Comparison of ENCODE assay signal across 8 cellular contexts in the genomic region with DNA sequence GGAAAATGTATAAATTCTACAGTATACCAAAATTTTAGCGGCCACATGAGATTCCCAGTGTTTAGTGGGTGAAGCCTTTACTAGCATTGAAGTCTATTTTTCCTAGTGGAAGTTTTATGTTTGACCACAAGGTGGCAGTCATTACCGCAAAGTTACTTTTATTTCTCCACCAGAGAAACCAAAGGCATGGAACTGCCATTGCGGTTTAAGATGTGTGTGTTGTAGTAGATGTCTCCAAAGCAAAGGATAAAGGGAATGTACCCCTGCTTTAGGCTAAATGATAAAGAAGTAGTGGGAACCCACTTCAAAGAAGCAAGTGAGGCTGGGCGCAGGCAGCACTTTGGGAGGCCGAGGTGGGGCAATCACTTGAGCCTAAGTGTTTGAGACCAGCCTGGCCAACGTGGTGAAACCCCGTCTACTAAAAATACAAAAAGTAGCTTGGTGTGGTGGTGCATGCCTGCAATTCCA.
DNase-seq lines count a peak whose midpoint lies in the region; ATAC-seq, FAIRE-seq and TF ChIP-seq lines count a peak whose summit lies in the region.

No MANE protein-coding gene starts in this region.

- H3K27ac ChIP-seq in MM.1S (ENCODE audit: low read length) (no peak overlapping the region), RWPE1 (peak overlapping the region; percentile 62), HepG2 (ENCODE audit: extremely low read length, insufficient read depth, low read length) (no peak overlapping the region), tibial artery (no peak overlapping the region)

- FAIRE-seq in HepG2 (lab: Jason Lieb, UNC) = peak; percentile 91

- TF ChIP-seq EP300 in HepG2 (IDR thresholded peaks at IDR 0.05; ENCODE audit: low read depth in 2 of 2, low read length in 2 of 2) = no peak
- TF ChIP-seq EP300 in HepG2 (CRISPR knock-in tag; IDR thresholded peaks at IDR 0.05; ENCODE audit: borderline replicate concordance) = no peak

- H3K9me2 ChIP-seq in MM.1S (replicated peaks; ENCODE audit: insufficient read depth, low read length) = no peaks in the 10 kb centered on the region

- H3K9me3 ChIP-seq in MM.1S (replicated peaks; ENCODE audit: insufficient read depth, low read length) (no peaks in the 10 kb centered on the region), HepG2 (ENCODE audit: low read length) (no peaks in the 10 kb centered on the region), tibial artery (no peaks in the 10 kb centered on the region)

- in situ Hi-C loops in HepG2 (cut with HindIII; ENCODE audit: extremely low pct_ligation_motif_present, low pct_unique_long_range_greater_than_20kb) = loop anchor here (5.0 kb wide), 1 partner anchor 270 kb away; no protein-coding TSS in a partner anchor

- no peaks in the 10 kb centered on the region for H3F3A ChIP-seq in MM.1S (ENCODE audit: insufficient read depth, low read length)

- H3K4me2 ChIP-seq in MM.1S (ENCODE audit: low read depth, low read length) (no peak overlapping the region), HepG2 (ENCODE audit: low read depth, low read length) (no peak overlapping the region)

- CTCF ChIA-PET in RWPE1 (lab: Yijun Ruan, JAX) = interaction anchor here (1.3 to 2.6 kb wide), 2 partner anchors 375 kb away, joined by 3 to 20 read pairs; no protein-coding TSS in a partner anchor
- CTCF ChIA-PET in HepG2 (lab: Yijun Ruan, JAX; ENCODE audit: low intra/inter-chr PET ratio, low total read pairs) = interaction anchor here (0.7 to 3.4 kb wide), 7 partner anchors 14 to 376 kb away, joined by 3 to 26 read pairs (median 4); no protein-coding TSS in a partner anchor

- no peaks in the 10 kb centered on the region for H3K79me2 ChIP-seq in MM.1S (ENCODE audit: low read length)
- no peaks in the 10 kb centered on the region for H3K79me2 ChIP-seq in HepG2 (ENCODE audit: insufficient read depth, low read length)

- POLR2A ChIA-PET in RWPE1 (lab: Yijun Ruan, JAX; ENCODE audit: low non-redundant PET) (no interaction called here), HepG2 (lab: Yijun Ruan, JAX) (interaction anchor here (1.5 kb wide), 1 partner anchor 97 kb away, joined by 3 read pairs; no protein-coding TSS in a partner anchor)

- no peak for TF ChIP-seq POLR2A in HepG2 (IDR thresholded peaks at IDR 0.05; ENCODE audit: insufficient read depth in 1 of 2, low read depth in 2 of 2, low read length in 2 of 2)

- ATAC-seq in HepG2 = peak; percentile 79

- H3K27me3 ChIP-seq in MM.1S (replicated peaks; ENCODE audit: insufficient read depth, low read length) (no peaks in the 10 kb centered on the region), HepG2 (ENCODE audit: control insufficient read depth in 1 of 2, insufficient read depth in 2 of 2, low read length in 2 of 2) (no peaks in the 10 kb centered on the region; a peak in 1 of 5 replicates), tibial artery (no peaks in the 10 kb centered on the region)

- BruUV-seq in HepG2 (replicated peaks; lab: Mats Ljungman, UMichigan) = no TSS peak

- H2AFZ ChIP-seq in MM.1S (ENCODE audit: low read length) = no peak overlapping the region
- H2AFZ ChIP-seq in HepG2 (ENCODE audit: low read length) = no peak overlapping the region

- TF ChIP-seq RAD21 in HepG2 (CRISPR knock-in tag; IDR thresholded peaks at IDR 0.05) = peak; percentile 81

- H4K20me1 ChIP-seq in MM.1S (ENCODE audit: insufficient read depth, low read length) = no peaks in the 10 kb centered on the region
- no peaks in the 10 kb centered on the region for H4K20me1 ChIP-seq in HepG2 (ENCODE audit: insufficient read depth, low read length)

- 52% methylated on average over 7 of the region's 7 CpGs for WGBS in HepG2 (ENCODE audit: low lambda C conversion rate)

- peak; percentile 34 for DNase-seq in AG09319 (ENCODE audit: extremely low read depth, low read depth)
- peak; percentile 77 for DNase-seq in GM03348 (ENCODE audit: low spot score)
- peak; percentile 39 for DNase-seq in MM.1S
- DNase-seq in RWPE1 (ENCODE audit: low spot score) = peak; percentile 63
- peak; percentile 89 for DNase-seq in cerebellar cortex (ENCODE audit: low spot score)
- DNase-seq in HepG2 (ENCODE audit: low spot score) = peak; percentile 68
- no peak for DNase-seq in tibial artery
- no peak for DNase-seq in HPDE6-E6E7 (ENCODE audit: extremely low spot score)

- peak; percentile 52 for TF ChIP-seq CTCF in AG09319 (IDR thresholded peaks at IDR 0.05; ENCODE audit: low read depth, low read length)
- TF ChIP-seq CTCF in MM.1S (IDR thresholded peaks at IDR 0.05; ENCODE audit: low read length) = peak; percentile 50
- TF ChIP-seq CTCF in RWPE1 (conservative IDR thresholded peaks at IDR 0.05; ENCODE audit: low read depth) = peak; percentile 71
- TF ChIP-seq CTCF in HepG2 (CRISPR knock-in tag; IDR thresholded peaks at IDR 0.05) = peak; percentile 79
- peak; percentile 76 to 88 for TF ChIP-seq CTCF in tibial artery (IDR thresholded peaks at IDR 0.05)

- H3K9ac ChIP-seq in MM.1S (ENCODE audit: low read length) (no peak overlapping the region), HepG2 (ENCODE audit: insufficient read depth, low read depth, low read length) (no peak overlapping the region)

- H3K4me1 ChIP-seq in MM.1S (ENCODE audit: low read length) = no peaks in the 10 kb centered on the region
- peaks cover 39% of the 10 kb centered on the region for H3K4me1 ChIP-seq in HepG2 (ENCODE audit: insufficient read depth, low read length)
- H3K4me1 ChIP-seq in tibial artery = peaks cover 0 to 14% (median 0%) of the 10 kb centered on the region in 4 donors

- intact Hi-C loops in HepG2 (cut with micrococcal nuclease; ENCODE audit: unreplicated experiment) (loop anchor here (1.0 to 5.0 kb wide), 6 partner anchors 75 to 375 kb away; a partner anchor contains a TSS), tibial artery (cut with DNase I; ENCODE audit: low total_unique reads) (loop anchor here (5.0 to 10.0 kb wide), 2 partner anchors 265 to 303 kb away; a partner anchor contains a TSS)

- H3K4me3 ChIP-seq in MM.1S (ENCODE audit: low read length) = no peak overlapping the region
- H3K4me3 ChIP-seq in HepG2 (replicated peaks in 1 of 3; ENCODE audit: insufficient read depth in 1 of 3, low read depth in 2 of 3, low read length in 3 of 3) = no peak overlapping the region
- no peak overlapping the region for H3K4me3 ChIP-seq in tibial artery

- no peaks in the 10 kb centered on the region for H3K36me3 ChIP-seq in MM.1S (replicated peaks; ENCODE audit: insufficient read depth, low read length)
- H3K36me3 ChIP-seq in HepG2 (replicated peaks in 1 of 2; ENCODE audit: control insufficient read depth in 1 of 2, insufficient read depth in 2 of 2, low read length in 2 of 2) = no peaks in the 10 kb centered on the region
- peaks cover 0 to 23% (median 8%) of the 10 kb centered on the region in 3 donors for H3K36me3 ChIP-seq in tibial artery

TF ChIP-seq in HepG2, 621 proteins besides CTCF, POLR2A, EP300 and RAD21 (continues in another document):
- TF ChIP-seq KLF9 (CRISPR knock-in tag; IDR thresholded peaks at IDR 0.05; ENCODE audit: low read depth) = no peak
- no peak for TF ChIP-seq RBAK (CRISPR knock-in tag; IDR thresholded peaks at IDR 0.05)
- TF ChIP-seq, protein P1, sequence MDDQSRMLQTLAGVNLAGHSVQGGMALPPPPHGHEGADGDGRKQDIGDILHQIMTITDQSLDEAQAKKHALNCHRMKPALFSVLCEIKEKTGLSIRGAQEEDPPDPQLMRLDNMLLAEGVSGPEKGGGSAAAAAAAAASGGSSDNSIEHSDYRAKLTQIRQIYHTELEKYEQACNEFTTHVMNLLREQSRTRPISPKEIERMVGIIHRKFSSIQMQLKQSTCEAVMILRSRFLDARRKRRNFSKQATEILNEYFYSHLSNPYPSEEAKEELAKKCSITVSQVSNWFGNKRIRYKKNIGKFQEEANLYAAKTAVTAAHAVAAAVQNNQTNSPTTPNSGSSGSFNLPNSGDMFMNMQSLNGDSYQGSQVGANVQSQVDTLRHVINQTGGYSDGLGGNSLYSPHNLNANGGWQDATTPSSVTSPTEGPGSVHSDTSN (CRISPR knock-in tag; IDR thresholded peaks at IDR 0.05; ENCODE audit: borderline replicate concordance) = no peak
- TF ChIP-seq ATF7-NPFF (CRISPR knock-in tag; IDR thresholded peaks at IDR 0.05; ENCODE audit: low read depth) = no peak
- TF ChIP-seq LCORL (IDR thresholded peaks at IDR 0.05) = no peak
- TF ChIP-seq LCORL (CRISPR knock-in tag; IDR thresholded peaks at IDR 0.05) = no peak
- TF ChIP-seq, protein P2, sequence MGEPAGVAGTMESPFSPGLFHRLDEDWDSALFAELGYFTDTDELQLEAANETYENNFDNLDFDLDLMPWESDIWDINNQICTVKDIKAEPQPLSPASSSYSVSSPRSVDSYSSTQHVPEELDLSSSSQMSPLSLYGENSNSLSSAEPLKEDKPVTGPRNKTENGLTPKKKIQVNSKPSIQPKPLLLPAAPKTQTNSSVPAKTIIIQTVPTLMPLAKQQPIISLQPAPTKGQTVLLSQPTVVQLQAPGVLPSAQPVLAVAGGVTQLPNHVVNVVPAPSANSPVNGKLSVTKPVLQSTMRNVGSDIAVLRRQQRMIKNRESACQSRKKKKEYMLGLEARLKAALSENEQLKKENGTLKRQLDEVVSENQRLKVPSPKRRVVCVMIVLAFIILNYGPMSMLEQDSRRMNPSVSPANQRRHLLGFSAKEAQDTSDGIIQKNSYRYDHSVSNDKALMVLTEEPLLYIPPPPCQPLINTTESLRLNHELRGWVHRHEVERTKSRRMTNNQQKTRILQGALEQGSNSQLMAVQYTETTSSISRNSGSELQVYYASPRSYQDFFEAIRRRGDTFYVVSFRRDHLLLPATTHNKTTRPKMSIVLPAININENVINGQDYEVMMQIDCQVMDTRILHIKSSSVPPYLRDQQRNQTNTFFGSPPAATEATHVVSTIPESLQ (CRISPR knock-in tag; conservative IDR thresholded peaks at IDR 0.05) = no peak
- TF ChIP-seq PITX1 (CRISPR knock-in tag; IDR thresholded peaks at IDR 0.05) = no peak
- TF ChIP-seq ZBTB7A (CRISPR knock-in tag; IDR thresholded peaks at IDR 0.05) = no peak
- TF ChIP-seq ZNF260 (CRISPR knock-in tag; IDR thresholded peaks at IDR 0.05; ENCODE audit: borderline replicate concordance, low read depth) = no peak
- TF ChIP-seq SMC3 (IDR thresholded peaks at IDR 0.05; ENCODE audit: low read length) = peak; percentile 86
- no peak for TF ChIP-seq ZNF468 (CRISPR knock-in tag; IDR thresholded peaks at IDR 0.05)

Comparison
In these comparisons a context has a peak if more than half of its experiments do, and no peak if none do; other contexts are left out.
1. DNase-seq: peak in AG09319 (single experiment), GM03348 (single experiment), MM.1S (single experiment), RWPE1 (single experiment), cerebellar cortex (single experiment) and HepG2 (single experiment); none in tibial artery (0 of 2) and HPDE6-E6E7 (single experiment).
2. Peak in every context shown above with its lines, with median percentiles within 50 percentile points of each other: CTCF ChIP-seq.